3 cellular contexts compared by ENCODE assay signal in genomic region chr4:112357897-112358296, GRCh38.
"Had no signal": no experiment of that assay in that cellular context is flagged by ENCODE, and none has a peak within 500 bp of the region (broad histone marks: within the 10 kb centered on the region; RNA-seq: fewer than 3 reads in every experiment).

No MANE protein-coding gene starts in this region.

- DNase-seq: GDM1, GF-D8 had no signal

- ATAC-seq: GM12878 had no signal

- H3K4me3 ChIP-seq: GM12878 had no signal
